8 cellular contexts compared by ENCODE assay signal in the genomic region with DNA sequence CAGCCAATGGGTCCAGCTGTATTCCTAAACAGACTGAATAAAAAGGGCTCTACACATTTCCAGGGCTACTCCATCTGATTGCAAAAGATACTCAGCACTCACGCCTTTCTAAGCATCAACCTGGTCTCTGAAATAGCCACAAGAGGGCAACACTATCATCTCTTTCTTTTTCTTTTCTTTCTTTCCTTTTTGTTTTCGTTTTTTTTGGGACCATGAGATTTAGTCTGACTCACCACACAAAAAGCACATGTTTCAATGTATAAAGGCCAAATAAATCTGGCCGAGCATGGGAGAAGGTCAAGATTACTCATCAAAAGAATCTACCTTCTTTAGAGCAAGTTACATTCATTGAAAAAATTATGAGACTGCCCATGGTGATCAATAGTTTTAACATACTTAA.
DNase-seq lines count a peak whose midpoint lies in the region; ATAC-seq and TF ChIP-seq lines count a peak whose summit lies in the region.

No MANE protein-coding gene starts in this region.

- WGBS in transverse colon (ENCODE audit: low coverage in 1 of 2), 2 donors, result 5 to 8% methylated on average over 3 of the region's 3 CpGs

- no peak for TF ChIP-seq EP300 in transverse colon (IDR thresholded peaks at IDR 0.05; ENCODE audit: low read depth)

- TF ChIP-seq CTCF in DND-41 (IDR thresholded peaks at IDR 0.05; ENCODE audit: borderline replicate concordance, extremely low read depth, low read length, poor library complexity, severe bottlenecking), result peak; percentile 45
- TF ChIP-seq CTCF in brain microvascular endothelial cell (IDR thresholded peaks at IDR 0.05; ENCODE audit: low read depth, low read length, missing control alignments), result peak; percentile 77
- TF ChIP-seq CTCF in transverse colon (IDR thresholded peaks at IDR 0.05), result peak in 2 of 5 experiments; percentile 19 to 24

- H3K9me3 ChIP-seq in DND-41 (ENCODE audit: insufficient read depth, low read length, severe bottlenecking), result no peaks in the 10 kb centered on the region
- H3K9me3 ChIP-seq in transverse colon, result no peaks in the 10 kb centered on the region

- H3K27me3 ChIP-seq in DND-41 (ENCODE audit: insufficient read depth, low read length, poor library complexity) (no peaks in the 10 kb centered on the region), brain microvascular endothelial cell (replicated peaks) (no peaks in the 10 kb centered on the region), transverse colon (no peaks in the 10 kb centered on the region)

- H3K4me2 ChIP-seq in DND-41 (ENCODE audit: insufficient read depth, low read length), result no peak overlapping the region

- H3K4me1 ChIP-seq in DND-41 (ENCODE audit: insufficient read depth, low read length) (no peaks in the 10 kb centered on the region), transverse colon (no peaks in the 10 kb centered on the region)

- H3K36me3 ChIP-seq in DND-41 (ENCODE audit: insufficient read depth, low read length), result no peaks in the 10 kb centered on the region
- H3K36me3 ChIP-seq in brain microvascular endothelial cell (replicated peaks), result no peaks in the 10 kb centered on the region
- no peaks in the 10 kb centered on the region for H3K36me3 ChIP-seq in transverse colon

- in situ Hi-C loops in brain microvascular endothelial cell (cut with HindIII; ENCODE audit: low pct_ligation_motif_present, low sequenced_read_pairs) (no loop called here), transverse colon (cut with MboI; ENCODE audit: low pct_ligation_motif_present in 1 of 4, low pct_unique_long_range_greater_than_20kb in 1 of 4, low sequenced_read_pairs in 3 of 4) (no loop called here)

- ATAC-seq in DND-41 (ENCODE audit: insufficient read depth, low read depth) (no peak), HG03045 (IDR thresholded peaks at IDR 0.05; ENCODE audit: unreplicated experiment) (no peak), GM21786 (IDR thresholded peaks at IDR 0.05; ENCODE audit: unreplicated experiment) (no peak), HG02885 (IDR thresholded peaks at IDR 0.05; ENCODE audit: poor library complexity, unreplicated experiment) (no peak)

- intact Hi-C loops in transverse colon (cut with DNase I; ENCODE audit: low total_unique reads), result no loop called here

- H3K9ac ChIP-seq in DND-41 (ENCODE audit: low read depth, low read length), result no peak overlapping the region

- H3K79me2 ChIP-seq in DND-41 (ENCODE audit: insufficient read depth, low read length), result no peaks in the 10 kb centered on the region

- H3K4me3 ChIP-seq in DND-41 (ENCODE audit: low read depth in 1 of 2, low read length in 2 of 2) (no peak overlapping the region), brain microvascular endothelial cell (ENCODE audit: low read depth, low read length) (no peak overlapping the region), transverse colon (no peak overlapping the region)

- DNase-seq in DND-41 (no peak), NCI-H1694 treated with DMSO at 0.1 percent for 48 hours (lab: John Stamatoyannopoulos, UW) (peak; percentile 72), brain microvascular endothelial cell (peak; percentile 70), midbrain (lab: John Stamatoyannopoulos, UW) (peak; percentile 66), transverse colon (no peak)

- H3K27ac ChIP-seq in DND-41 (ENCODE audit: low read length), result no peak overlapping the region
- H3K27ac ChIP-seq in brain microvascular endothelial cell, result no peak overlapping the region
- H3K27ac ChIP-seq in transverse colon, result no peak overlapping the region

- no peak overlapping the region for H2AFZ ChIP-seq in DND-41 (ENCODE audit: low read depth, low read length)

- TF ChIP-seq POLR2A in transverse colon (IDR thresholded peaks at IDR 0.05), result no peak

- H4K20me1 ChIP-seq in DND-41 (ENCODE audit: insufficient read depth, low read length), result no peaks in the 10 kb centered on the region

Comparison
In these comparisons a context has a peak if more than half of its experiments do, and no peak if none do; other contexts are left out.
1. DNase-seq: peak in NCI-H1694 treated with DMSO at 0.1 percent for 48 hours (single experiment), brain microvascular endothelial cell (single experiment) and midbrain (single experiment); none in DND-41 (single experiment) and transverse colon (single experiment).